Comparison of ENCODE assay signal across 23 cellular contexts in the genomic region with DNA sequence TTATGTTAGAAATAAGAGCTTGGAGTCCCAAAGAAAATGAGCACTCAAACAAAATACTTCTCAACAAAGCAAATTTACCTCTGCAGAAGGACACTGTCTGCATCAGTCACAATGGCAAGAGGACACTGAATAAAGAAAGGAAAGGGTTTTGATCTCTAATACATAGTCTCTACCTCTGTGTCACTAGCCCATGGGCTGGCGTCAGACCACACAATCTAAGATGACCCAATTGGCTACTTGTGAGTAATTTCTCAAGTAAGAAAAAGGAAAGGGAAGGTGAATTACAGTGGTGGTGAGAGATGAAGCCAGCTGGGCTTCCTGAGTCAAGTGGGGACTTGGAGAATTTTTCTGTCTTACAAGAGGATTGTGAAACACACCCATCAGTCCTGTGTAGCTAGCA.
"Had no signal": no experiment of that assay in that cellular context is flagged by ENCODE, and none has a peak within 500 bp of the region (broad histone marks: within the 10 kb centered on the region; RNA-seq: fewer than 3 reads in every experiment).

No MANE protein-coding gene starts in this region.

- ATAC-seq: esophagus mucosa, gastrocnemius medialis, heart right ventricle, left cardiac atrium, left lung, left ventricle myocardium superior, lower lobe of right lung, mucosa of descending colon had no signal

- H3K4me1 Mint-ChIP-seq: mesothelial cell of epicardium, naive B cell had no signal

- H3K4me3 Mint-ChIP-seq: mesothelial cell of epicardium, naive B cell had no signal

- H3K36me3 Mint-ChIP-seq: mesothelial cell of epicardium, naive B cell had no signal

- H3K9me3 Mint-ChIP-seq: mesothelial cell of epicardium, naive B cell had no signal

- DNase-seq: dermis blood vessel endothelial cell; dorsolateral prefrontal cortex; effector CD4-positive, alpha-beta T cell; effector memory CD4-positive, alpha-beta T cell; erythroblast; esophagus squamous epithelium; foreskin fibroblast; foreskin melanocyte; gastrocnemius medialis; glutamatergic neuron; head of caudate nucleus; heart right ventricle; hippocampal formation; left cardiac atrium; left lung; left ventricle myocardium superior; lower lobe of right lung; mesenchymal stem cell; mucosa of descending colon; naive B cell had no signal

- H3K4me3 ChIP-seq: coronary artery, dorsolateral prefrontal cortex, esophagus squamous epithelium, gastrocnemius medialis, heart right ventricle, left lung, lower lobe of right lung, mucosa of descending colon had no signal

- H3K27ac Mint-ChIP-seq: mesothelial cell of epicardium, naive B cell had no signal
